10 cellular contexts compared by ENCODE assay signal in the genomic region with DNA sequence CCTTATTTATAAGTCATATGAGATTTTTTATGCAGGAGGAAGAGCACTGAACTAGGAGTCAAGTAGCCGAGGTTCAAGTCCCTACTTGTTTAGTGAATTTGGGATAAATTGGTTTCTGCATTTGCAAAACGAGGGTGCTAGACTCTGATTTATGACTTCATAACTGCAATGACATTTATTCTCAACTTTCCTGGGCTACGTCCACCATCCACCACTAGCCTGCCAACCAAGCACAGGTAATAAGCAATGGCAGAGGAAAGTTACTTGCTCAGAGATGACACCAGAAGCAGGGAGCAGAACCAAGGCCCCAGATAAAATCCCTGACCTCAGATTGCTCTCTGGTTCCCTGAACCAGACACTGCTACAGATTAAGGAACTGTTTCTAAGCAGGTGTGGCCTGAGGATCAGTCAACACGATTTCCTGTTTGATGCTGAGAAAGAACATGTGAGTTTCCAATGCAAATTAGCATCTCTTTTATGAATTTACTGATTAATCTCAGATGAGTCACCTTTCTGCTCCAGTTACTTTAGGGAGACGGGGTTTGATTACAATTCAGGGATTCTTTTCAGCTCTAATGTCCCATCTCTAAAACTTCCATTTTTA. TPM values are rescaled to one million over a fixed set of nuclear protein-coding genes. Genes with fewer than 3 reads are reported as not detected.
DNase-seq lines count a peak whose midpoint lies in the region; ATAC-seq and TF ChIP-seq lines count a peak whose summit lies in the region.
"Had no signal": no experiment of that assay in that cellular context is flagged by ENCODE, and none has a peak within 500 bp of the region (broad histone marks: within the 10 kb centered on the region; RNA-seq: fewer than 3 reads in every experiment).

No MANE protein-coding gene starts in this region.

- peak; percentile 74 for ATAC-seq in GM18502 (IDR thresholded peaks at IDR 0.05; ENCODE audit: poor library complexity, unreplicated experiment)
- peak; percentile 73 for ATAC-seq in GM21529 (IDR thresholded peaks at IDR 0.05; ENCODE audit: unreplicated experiment)
- peak; percentile 73 for ATAC-seq in HG03571 (IDR thresholded peaks at IDR 0.05; ENCODE audit: unreplicated experiment)
- ATAC-seq in gastrocnemius medialis: no peak

- H3K4me1 Mint-ChIP-seq in CD8-positive, alpha-beta memory T cell: no peaks in the 10 kb centered on the region

- intact Hi-C loops in gastrocnemius medialis (cut with DNase I; ENCODE audit: low total_unique reads): no loop called here

- no peaks in the 10 kb centered on the region for H3K27me3 ChIP-seq in gastrocnemius medialis
- no peaks in the 10 kb centered on the region for H3K27me3 ChIP-seq in CD8-positive, alpha-beta memory T cell (ENCODE audit: insufficient read depth, low read length, poor library complexity, severe bottlenecking)

- H3K36me3 ChIP-seq in gastrocnemius medialis: peaks cover 2 to 15% of the 10 kb centered on the region in 2 donors
- no peaks in the 10 kb centered on the region for H3K36me3 ChIP-seq in CD8-positive, alpha-beta memory T cell (ENCODE audit: insufficient read depth, low read length)

- in situ Hi-C loops in gastrocnemius medialis (cut with MboI; ENCODE audit: low sequenced_read_pairs in 4 of 4): no loop called here

- H3K4me1 ChIP-seq in gastrocnemius medialis: peaks cover 58 to 70% of the 10 kb centered on the region in 2 donors
- H3K4me1 ChIP-seq in CD8-positive, alpha-beta memory T cell (ENCODE audit: insufficient read depth, low read length): no peaks in the 10 kb centered on the region

- no peak overlapping the region for H3K4me3 ChIP-seq in gastrocnemius medialis
- no peak overlapping the region for H3K4me3 ChIP-seq in CD8-positive, alpha-beta memory T cell (ENCODE audit: low read length)
- H3K4me3 ChIP-seq: lung had no signal

- no peaks in the 10 kb centered on the region for H3K9me3 ChIP-seq in gastrocnemius medialis
- H3K9me3 ChIP-seq in CD8-positive, alpha-beta memory T cell (ENCODE audit: low read length): no peaks in the 10 kb centered on the region

- POLR2A ChIA-PET in CD8-positive, alpha-beta memory T cell (lab: Charles Lee): no interaction called here

- CTCF ChIA-PET in CD8-positive, alpha-beta memory T cell (lab: Charles Lee): no interaction called here

- DNase-seq in glomerular visceral epithelial cell (ENCODE audit: extremely low spot score): peak; percentile 18
- DNase-seq in AG08396 (ENCODE audit: low spot score): no peak
- no peak for DNase-seq in gastrocnemius medialis
- no peak for DNase-seq in hypothalamus (lab: John Stamatoyannopoulos, UW)
- no peak for DNase-seq in CD8-positive, alpha-beta memory T cell
- DNase-seq: substantia nigra had no signal

- TF ChIP-seq POLR2A in gastrocnemius medialis (IDR thresholded peaks at IDR 0.05): no peak

- peaks cover 0 to 2% (median 0%) of the 10 kb centered on the region in 5 donors for H3K9me3 Mint-ChIP-seq in CD8-positive, alpha-beta memory T cell

- no peak overlapping the region for H3K4me3 Mint-ChIP-seq in CD8-positive, alpha-beta memory T cell

- H3K27ac ChIP-seq in gastrocnemius medialis: peak overlapping the region in 2 of 4 donors; percentile 22 to 48
- H3K27ac ChIP-seq in CD8-positive, alpha-beta memory T cell (ENCODE audit: low read depth, low read length): no peak overlapping the region

- no peak overlapping the region for H3K27ac Mint-ChIP-seq in CD8-positive, alpha-beta memory T cell

- no peaks in the 10 kb centered on the region for H3K36me3 Mint-ChIP-seq in CD8-positive, alpha-beta memory T cell

- TF ChIP-seq CTCF in gastrocnemius medialis (IDR thresholded peaks at IDR 0.05 in 4 of 5, conservative IDR thresholded peaks at IDR 0.05 in 1 of 5): no peak

- peaks cover 0 to 3% of the 10 kb centered on the region in 2 donors for H3K27me3 Mint-ChIP-seq in CD8-positive, alpha-beta memory T cell

RNA-seq across cellular contexts. Expression of a gene that starts 52.7 kb away (rescaled TPM):
- total RNA-seq in gastrocnemius medialis: 10 to 100 TPM; 53.2 to 71.5 (median 55.5) TPM
- under 1 TPM; 0.22 to 0.24 TPM for total RNA-seq in CD8-positive, alpha-beta memory T cell
- not detected for polyA plus RNA-seq in CD8-positive, alpha-beta memory T cell

Comparison
In these comparisons a context has a peak if more than half of its experiments do, and no peak if none do; other contexts are left out.
1. ATAC-seq: peak in GM18502 (single experiment), GM21529 (single experiment) and HG03571 (single experiment); none in gastrocnemius medialis (0 of 2).
2. RNA of a gene that starts 52.7 kb away (total RNA-seq): 53.2 to 71.5 TPM in gastrocnemius medialis; 0.22 to 0.24 TPM in CD8-positive, alpha-beta memory T cell; every median in the first group is over 10 times any median in the second.